11 cellular contexts compared by ENCODE assay signal in genomic region chr9:37944671-37945481, GRCh38. TPM values are rescaled to one million over a fixed set of nuclear protein-coding genes. Genes with fewer than 3 reads are reported as not detected.
DNase-seq lines count a peak whose midpoint lies in the region; ATAC-seq and TF ChIP-seq lines count a peak whose summit lies in the region.
"Had no signal": no experiment of that assay in that cellular context is flagged by ENCODE, and none has a peak within 500 bp of the region (broad histone marks: within the 10 kb centered on the region; RNA-seq: fewer than 3 reads in every experiment).

No MANE protein-coding gene starts in this region.

- H3K4me1 ChIP-seq in IMR-90 (ENCODE audit: control insufficient read depth, insufficient read depth, low read length) = peaks cover 40% of the 10 kb centered on the region
- H3K4me1 ChIP-seq in mammary epithelial cell (ENCODE audit: insufficient read depth, low read length) = peaks cover 47% of the 10 kb centered on the region
- peaks cover 68% of the 10 kb centered on the region for H3K4me1 ChIP-seq in lower lobe of right lung
- no peaks in the 10 kb centered on the region for H3K4me1 ChIP-seq in naive thymus-derived CD4-positive, alpha-beta T cell (ENCODE audit: control insufficient read depth in 2 of 2, insufficient read depth in 2 of 2, low read length in 2 of 2)

- no CpG with 5 or more reads among the region's 9 CpGs for WGBS in IMR-90 (ENCODE audit: extremely low coverage in 2 of 2, insufficient read length in 1 of 2), 2 experiments
- WGBS in mammary epithelial cell (ENCODE audit: low coverage, missing lambda C conversion rate) = 19% methylated on average over 6 of the region's 9 CpGs

- no peak overlapping the region for H3K56ac ChIP-seq in IMR-90 (ENCODE audit: extremely low read depth, insufficient read depth, low read length)

- ATAC-seq in IMR-90 (ENCODE audit: low read depth) (peak; percentile 4), lower lobe of right lung (peak in 1 of 2 donors; percentile 3), GM18858 (IDR thresholded peaks at IDR 0.05; ENCODE audit: unreplicated experiment) (no peak), GM18511 (IDR thresholded peaks at IDR 0.05; ENCODE audit: unreplicated experiment) (no peak)
- no peak for ATAC-seq in naive thymus-derived CD4-positive, alpha-beta T cell
- ATAC-seq: activated CD4-positive, alpha-beta T cell treated with anti-CD3 and anti-CD28 coated beads for 36 hours had no signal

- peak overlapping the region; percentile 78 for H2BK120ac ChIP-seq in IMR-90 (ENCODE audit: low read depth, low read length)

- H3K4ac ChIP-seq in IMR-90 (ENCODE audit: low read depth, low read length) = peak overlapping the region; percentile 81

- no peak overlapping the region for H2AFZ ChIP-seq in IMR-90 (replicated peaks; ENCODE audit: low read length, poor library complexity)
- H2AFZ ChIP-seq in mammary epithelial cell (ENCODE audit: low read depth, low read length) = no peak overlapping the region

- peak overlapping the region; percentile 80 for H2BK5ac ChIP-seq in IMR-90 (ENCODE audit: low read depth, low read length, poor library complexity, severe bottlenecking)

- DNase-seq in A172 (ENCODE audit: low spot score) (peak; percentile 94), IMR-90 (peak; percentile 50), mammary epithelial cell (no peak), lower lobe of right lung (peak; percentile 44)
- no peak for DNase-seq in naive thymus-derived CD4-positive, alpha-beta T cell
- DNase-seq in stimulated activated naive CD4-positive, alpha-beta T cell (lab: John Stamatoyannopoulos, UW) = no peak
- DNase-seq: activated CD4-positive, alpha-beta T cell treated with anti-CD3 and anti-CD28 coated beads for 36 hours; GF-D8 had no signal

- H3K4me2 ChIP-seq in IMR-90 (ENCODE audit: low read depth, low read length) = no peak overlapping the region
- peak overlapping the region; percentile 56 for H3K4me2 ChIP-seq in mammary epithelial cell (ENCODE audit: insufficient read depth, low read depth, low read length)

- in situ Hi-C loops in IMR-90 (cut with MboI; ENCODE audit: low sequenced_read_pairs) (no loop called here), mammary epithelial cell (cut with MboI; ENCODE audit: low sequenced_read_pairs in 2 of 2) (no loop called here)

- no peaks in the 10 kb centered on the region for H3K4me1 Mint-ChIP-seq in naive thymus-derived CD4-positive, alpha-beta T cell
- H3K4me1 Mint-ChIP-seq: activated CD4-positive, alpha-beta T cell treated with anti-CD3 and anti-CD28 coated beads for 36 hours had no signal

- H4K5ac ChIP-seq in IMR-90 (ENCODE audit: low read depth, low read length) = no peak overlapping the region; the same call in 1 of the 2 replicates

- H2AK5ac ChIP-seq in IMR-90 (ENCODE audit: low read depth, low read length) = peak overlapping the region; percentile 99

- peaks cover 4% of the 10 kb centered on the region for H3K79me2 ChIP-seq in mammary epithelial cell (ENCODE audit: insufficient read depth, low read length)

- H3K27ac Mint-ChIP-seq in naive thymus-derived CD4-positive, alpha-beta T cell = peak overlapping the region in 1 of 9 donors; percentile 9
- H3K27ac Mint-ChIP-seq: activated CD4-positive, alpha-beta T cell treated with anti-CD3 and anti-CD28 coated beads for 36 hours had no signal

- H3K9me3 ChIP-seq in IMR-90 (ENCODE audit: control insufficient read depth, insufficient read depth, low read length) (no peaks in the 10 kb centered on the region), mammary epithelial cell (replicated peaks; ENCODE audit: insufficient read depth, low read length) (no peaks in the 10 kb centered on the region), lower lobe of right lung (no peaks in the 10 kb centered on the region)
- H3K9me3 ChIP-seq in naive thymus-derived CD4-positive, alpha-beta T cell (ENCODE audit: control insufficient read depth in 2 of 3, low read length in 3 of 3) = no peaks in the 10 kb centered on the region

- H3K4me3 ChIP-seq in IMR-90 (ENCODE audit: insufficient read depth, low read depth, low read length) (no peak overlapping the region), mammary epithelial cell (replicated peaks in 1 of 3; ENCODE audit: insufficient read depth in 1 of 3, low read depth in 2 of 3, low read length in 3 of 3) (no peak overlapping the region), lower lobe of right lung (no peak overlapping the region)
- no peak overlapping the region for H3K4me3 ChIP-seq in naive thymus-derived CD4-positive, alpha-beta T cell (ENCODE audit: low read length)
- H3K4me3 ChIP-seq: skin epidermis had no signal

- peak overlapping the region; percentile 89 for H2AK9ac ChIP-seq in IMR-90 (replicated peaks; ENCODE audit: low read depth, low read length, poor library complexity)

- peaks cover 60% of the 10 kb centered on the region for H3K36me3 ChIP-seq in IMR-90 (ENCODE audit: control insufficient read depth, insufficient read depth, low read length)
- no peaks in the 10 kb centered on the region for H3K36me3 ChIP-seq in mammary epithelial cell (ENCODE audit: insufficient read depth, low read length)
- peaks cover 22% of the 10 kb centered on the region for H3K36me3 ChIP-seq in lower lobe of right lung
- no peaks in the 10 kb centered on the region for H3K36me3 ChIP-seq in naive thymus-derived CD4-positive, alpha-beta T cell (ENCODE audit: control insufficient read depth in 2 of 3, insufficient read depth in 3 of 3, low read length in 3 of 3)

- H3K9me3 Mint-ChIP-seq in naive thymus-derived CD4-positive, alpha-beta T cell = no peaks in the 10 kb centered on the region

- CTCF ChIA-PET in IMR-90 (lab: Yijun Ruan, JAX) (no interaction called here), mammary epithelial cell (lab: Charles Lee; ENCODE audit: low non-redundant PET) (interaction anchor here (0.6 kb wide), 2 partner anchors 23 to 126 kb away, joined by 3 to 11 read pairs; no protein-coding TSS in a partner anchor)
- CTCF ChIA-PET in naive thymus-derived CD4-positive, alpha-beta T cell (lab: Charles Lee) = no interaction called here

- no peak overlapping the region for H3K9ac ChIP-seq in IMR-90 (ENCODE audit: low read depth, low read length)
- H3K9ac ChIP-seq in mammary epithelial cell (ENCODE audit: insufficient read depth, low read length) = no peak overlapping the region

- 0 out of 2 replicates have a peak overlapping the region, but pooled peaks have one; percentile 1 for H3K23ac ChIP-seq in IMR-90 (ENCODE audit: low read depth, low read length)

- TF ChIP-seq RAD21 in IMR-90 (IDR thresholded peaks at IDR 0.05; ENCODE audit: low read length) = no peak

- TF ChIP-seq CTCF in IMR-90 (conservative IDR thresholded peaks at IDR 0.05; ENCODE audit: low read depth, low read length) (no peak), mammary epithelial cell (conservative IDR thresholded peaks at IDR 0.05 in 1 of 2, IDR thresholded peaks at IDR 0.05 in 1 of 2; ENCODE audit: extremely low read depth in 1 of 2, insufficient read depth in 1 of 2, low read depth in 1 of 2, low read length in 2 of 2) (peak in 1 of 2 donors; percentile 3), lower lobe of right lung (IDR thresholded peaks at IDR 0.05) (no peak)

- POLR2A ChIA-PET in IMR-90 (lab: Charles Lee; ENCODE audit: unreplicated experiment) = no interaction called here
- POLR2A ChIA-PET in naive thymus-derived CD4-positive, alpha-beta T cell (lab: Charles Lee) = no interaction called here

- H3K4me3 Mint-ChIP-seq in naive thymus-derived CD4-positive, alpha-beta T cell = no peak overlapping the region
- H3K4me3 Mint-ChIP-seq: activated CD4-positive, alpha-beta T cell treated with anti-CD3 and anti-CD28 coated beads for 36 hours had no signal

- H3K79me1 ChIP-seq in IMR-90 (ENCODE audit: low read depth in 1 of 2, low read length in 2 of 2) = peaks cover 76 to 95% of the 10 kb centered on the region in 2 experiments

- H3K27me3 ChIP-seq in IMR-90 (ENCODE audit: control insufficient read depth, insufficient read depth, low read length) = no peaks in the 10 kb centered on the region
- H3K27me3 ChIP-seq in mammary epithelial cell (ENCODE audit: insufficient read depth, low read length) = no peaks in the 10 kb centered on the region
- no peaks in the 10 kb centered on the region for H3K27me3 ChIP-seq in lower lobe of right lung (ENCODE audit: low read depth)
- H3K27me3 ChIP-seq in naive thymus-derived CD4-positive, alpha-beta T cell (ENCODE audit: control insufficient read depth in 2 of 2, insufficient read depth in 2 of 2, low read length in 2 of 2) = no peaks in the 10 kb centered on the region

- no peak for TF ChIP-seq POLR2A in IMR-90 (IDR thresholded peaks at IDR 0.05; ENCODE audit: low read depth, low read length)

- H4K20me1 ChIP-seq in IMR-90 (ENCODE audit: insufficient read depth, low read length) (peaks cover 17% of the 10 kb centered on the region; the same call in 1 of the 2 replicates), mammary epithelial cell (ENCODE audit: insufficient read depth, low read length) (no peaks in the 10 kb centered on the region)

- peak overlapping the region; percentile 71; the same call in 1 of the 2 replicates for H3K14ac ChIP-seq in IMR-90 (replicated peaks; ENCODE audit: low read depth, low read length)

- peak overlapping the region; percentile 96 for H4K91ac ChIP-seq in IMR-90 (ENCODE audit: insufficient read depth, low read depth, low read length)

- H3K27ac ChIP-seq in IMR-90 (ENCODE audit: insufficient read depth, low read length) (peak overlapping the region; percentile 81), mammary epithelial cell (ENCODE audit: insufficient read depth, low read depth, low read length) (no peak overlapping the region), lower lobe of right lung (peak overlapping the region; percentile 50)
- no peak overlapping the region for H3K27ac ChIP-seq in naive thymus-derived CD4-positive, alpha-beta T cell (ENCODE audit: low read depth, low read length)

- H2BK20ac ChIP-seq in IMR-90 (ENCODE audit: low read depth, low read length) = peak overlapping the region; percentile 55

- intact Hi-C loops in IMR-90 (cut with micrococcal nuclease) = no loop called here
- intact Hi-C loops in mammary epithelial cell (cut with micrococcal nuclease) = loop anchor here (5.0 kb wide), 1 partner anchor 72 kb away; no protein-coding TSS in a partner anchor
- intact Hi-C loops in lower lobe of right lung (cut with DNase I) = no loop called here
- intact Hi-C loops in naive thymus-derived CD4-positive, alpha-beta T cell (cut with micrococcal nuclease) = no loop called here

- peaks cover 62% of the 10 kb centered on the region for H3K9me1 ChIP-seq in IMR-90 (ENCODE audit: insufficient read depth, low read length)

- dilution Hi-C loops in IMR-90 (cut with HindIII; ENCODE audit: low sequenced_read_pairs, unreplicated experiment) = loop anchor here (25.0 kb wide), 1 partner anchor 117 kb away; the partner anchor contains the start of gene SHB
- dilution Hi-C loops in mammary epithelial cell (cut with HindIII; ENCODE audit: low sequenced_read_pairs) = loop anchor here (5.0 to 10.0 kb wide), 3 partner anchors 67 to 470 kb away; no protein-coding TSS in a partner anchor

- no peaks in the 10 kb centered on the region for H3K36me3 Mint-ChIP-seq in naive thymus-derived CD4-positive, alpha-beta T cell

- H2BK15ac ChIP-seq in IMR-90 (ENCODE audit: low read depth, low read length) = peak overlapping the region; percentile 28; the same call in 2 of the 3 replicates

- H3K18ac ChIP-seq in IMR-90 (ENCODE audit: low read depth, low read length) = no peak overlapping the region

- no TSS peak for BruUV-seq in IMR-90 (replicated peaks; lab: Mats Ljungman, UMichigan)
- BruUV-seq in mammary epithelial cell (replicated peaks; lab: Mats Ljungman, UMichigan) = no TSS peak

- no peaks in the 10 kb centered on the region for H3K27me3 Mint-ChIP-seq in naive thymus-derived CD4-positive, alpha-beta T cell
- H3K27me3 Mint-ChIP-seq: activated CD4-positive, alpha-beta T cell treated with anti-CD3 and anti-CD28 coated beads for 36 hours had no signal

- peak overlapping the region; percentile 64 to 70; a peak in 3 of 4 replicates for H4K8ac ChIP-seq in IMR-90 (ENCODE audit: low read depth in 2 of 2, low read length in 2 of 2)

RNA-seq across cellular contexts. Expression of gene SLC25A51, which starts 40.9 kb away (rescaled TPM):
- 52.2 and 53.3 TPM in 2 replicates for total RNA-seq in A172 (2014; rRNA removed; shearing (Covaris generic))
- total RNA-seq in IMR-90 (2012; rRNA removed) (63.0 and 81.6 TPM in 2 replicates), mammary epithelial cell (10 to 100 TPM; 30.0 to 78.0 TPM), lower lobe of right lung (23.8 TPM)
- polyA plus RNA-seq in IMR-90 (2012; rRNA removed) (10.6 and 14.1 TPM in 2 replicates), mammary epithelial cell (25.0 TPM)
- 8.0 and 8.1 TPM in 2 replicates for polyA plus RNA-seq in IMR-90 (2012; cell fraction: cytosol; rRNA removed)
- polyA plus RNA-seq in IMR-90 (2012; cell fraction: nucleus; rRNA removed; ENCODE audit: low replicate concordance) = 4.5 and 18.3 TPM in 2 replicates
- polyA minus RNA-seq in mammary epithelial cell = 25.6 TPM
- total RNA-seq in naive thymus-derived CD4-positive, alpha-beta T cell = 10 to 100 TPM; 20.2 to 37.8 (median 30.2) TPM
- polyA plus RNA-seq in naive thymus-derived CD4-positive, alpha-beta T cell = 10 to 100 TPM; 10.8 to 11.6 TPM

Comparison
In these comparisons a context has a peak if more than half of its experiments do, and no peak if none do; other contexts are left out.
1. DNase-seq: peak in A172 (single experiment), IMR-90 (single experiment) and lower lobe of right lung (single experiment); none in mammary epithelial cell (single experiment), naive thymus-derived CD4-positive, alpha-beta T cell (0 of 9) and stimulated activated naive CD4-positive, alpha-beta T cell (0 of 6).
2. H3K27ac ChIP-seq: peak in IMR-90 (single experiment) and lower lobe of right lung (single experiment); none in mammary epithelial cell (single experiment) and naive thymus-derived CD4-positive, alpha-beta T cell (single experiment).